In the genomic region with DNA sequence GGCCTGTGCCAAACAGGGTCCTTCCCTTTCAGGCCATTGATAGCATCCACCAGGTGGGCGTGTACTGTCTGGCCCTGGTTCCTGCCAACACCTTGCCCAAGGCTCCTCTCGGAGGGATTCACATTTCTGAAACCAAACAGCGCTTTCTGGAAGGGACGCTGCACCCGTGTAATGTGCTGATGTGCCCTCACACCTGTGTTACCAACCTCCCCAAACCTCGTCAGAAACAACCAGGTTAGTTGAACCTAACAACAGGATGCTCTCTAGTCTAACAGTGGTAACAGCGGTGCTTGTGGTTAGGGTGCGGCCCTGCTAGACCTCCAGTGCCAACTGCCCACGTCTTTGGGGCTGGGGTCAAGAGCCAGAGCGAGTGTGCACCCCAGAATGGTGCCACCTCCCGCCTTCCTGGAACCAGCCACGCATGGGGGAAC, we compare ENCODE assay signal across 11 cellular contexts.
A peak's percentile ranks its signal among the peaks of the same experiment; 100 is the strongest.
DNase-seq lines count a peak whose midpoint lies in the region; ATAC-seq lines count a peak whose summit lies in the region.
"Had no signal": no experiment of that assay in that cellular context is flagged by ENCODE, and none has a peak within 500 bp of the region (broad histone marks: within the 10 kb centered on the region; RNA-seq: fewer than 3 reads in every experiment).

No MANE protein-coding gene starts in this region.

- H3K27ac Mint-ChIP-seq in central memory CD8-positive, alpha-beta T cell (ENCODE audit: low read depth) = peak overlapping the region; percentile 99

- peak overlapping the region; percentile 64 for H3K4me3 Mint-ChIP-seq in central memory CD8-positive, alpha-beta T cell

- H3K9me3 Mint-ChIP-seq in central memory CD8-positive, alpha-beta T cell = no peaks in the 10 kb centered on the region

- H3K36me3 Mint-ChIP-seq in central memory CD8-positive, alpha-beta T cell (ENCODE audit: insufficient read depth) = peaks cover 25% of the 10 kb centered on the region

- ATAC-seq in central memory CD8-positive, alpha-beta T cell (replicated peaks; ENCODE audit: extremely low read depth, poor library complexity, severe bottlenecking) = peak; percentile 86
- no peak for ATAC-seq in GM21717 (IDR thresholded peaks at IDR 0.05; ENCODE audit: unreplicated experiment)
- ATAC-seq in HG02588 (IDR thresholded peaks at IDR 0.05; ENCODE audit: unreplicated experiment) = no peak
- ATAC-seq: body of pancreas, GM12878 had no signal

- H3K4me1 Mint-ChIP-seq in central memory CD8-positive, alpha-beta T cell = peaks cover 28% of the 10 kb centered on the region

- no peaks in the 10 kb centered on the region for H3K27me3 Mint-ChIP-seq in central memory CD8-positive, alpha-beta T cell

- DNase-seq in activated T-cell treated with anti-CD3 and anti-CD28 coated beads for 1 hour (ENCODE audit: low read depth) (peak; percentile 35), activated T-cell treated with anti-CD3 and anti-CD28 coated beads for 4 hours (no peak), NCI-H345 treated with DMSO at 0.1 percent for 48 hours (lab: John Stamatoyannopoulos, UW; ENCODE audit: unreplicated experiment) (no peak)
- DNase-seq in activated CD4-positive, alpha-beta T cell treated with anti-CD3 and anti-CD28 coated beads, Interleukin-2, amount 50 U/mL, for 4 hours = peak; percentile 26 to 29
- DNase-seq in central memory CD8-positive, alpha-beta T cell (ENCODE audit: low spot score in 2 of 2) = peak; percentile 40 to 65
- DNase-seq in stimulated activated naive CD4-positive, alpha-beta T cell treated with Interleukin-2 at 50 U/mL for 16 hours (lab: John Stamatoyannopoulos, UW) = peak; percentile 27
- DNase-seq: body of pancreas, glutamatergic neuron had no signal

Comparison
In these comparisons a context has a peak if more than half of its experiments do, and no peak if none do; other contexts are left out.
1. DNase-seq: peak in activated T-cell treated with anti-CD3 and anti-CD28 coated beads for 1 hour (single experiment), activated CD4-positive, alpha-beta T cell treated with anti-CD3 and anti-CD28 coated beads, Interleukin-2, amount 50 U/mL, for 4 hours (2 of 2), central memory CD8-positive, alpha-beta T cell (2 of 2) and stimulated activated naive CD4-positive, alpha-beta T cell treated with Interleukin-2 at 50 U/mL for 16 hours (single experiment); none in activated T-cell treated with anti-CD3 and anti-CD28 coated beads for 4 hours (single experiment) and NCI-H345 treated with DMSO at 0.1 percent for 48 hours (single experiment).